ENCODE assay signal across 17 cellular contexts in the genomic region with DNA sequence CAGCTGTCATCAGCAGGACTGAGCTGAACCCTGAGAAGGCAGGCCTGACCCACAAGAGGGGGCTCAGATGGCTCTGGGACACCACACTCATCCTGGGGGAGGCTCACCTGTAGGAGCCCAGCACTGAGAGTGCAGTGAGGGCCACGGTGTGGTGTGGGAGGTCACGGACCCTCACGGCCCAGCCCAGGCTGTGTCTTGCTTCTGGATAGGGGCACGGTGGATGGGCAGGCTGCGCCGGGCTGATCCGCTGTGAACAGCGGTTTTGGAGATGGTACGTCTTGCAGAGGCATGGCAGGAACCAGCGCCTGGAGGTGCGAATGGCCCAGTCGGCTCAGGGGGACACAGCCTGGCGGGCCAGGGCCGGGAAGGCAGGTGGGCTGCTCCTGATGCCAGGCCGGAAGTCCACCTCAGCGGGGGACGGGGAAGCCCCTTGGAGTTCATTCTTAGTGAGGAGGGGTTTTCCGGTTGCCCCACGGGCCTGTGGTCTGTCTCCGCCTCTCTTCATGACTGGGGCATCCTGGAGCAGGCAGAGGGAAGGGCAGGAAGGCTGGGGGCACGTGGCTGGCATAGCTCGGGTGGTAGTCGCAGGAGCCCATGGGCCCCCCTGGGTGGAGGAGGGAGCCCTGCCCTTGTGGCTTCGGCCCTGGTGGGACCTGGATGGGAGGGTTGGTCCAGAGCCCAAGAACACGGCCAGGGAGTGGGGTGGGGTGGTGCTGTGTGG.
A peak's percentile ranks its signal among the peaks of the same experiment; 100 is the strongest.
DNase-seq lines count a peak whose midpoint lies in the region; ATAC-seq, FAIRE-seq and TF ChIP-seq lines count a peak whose summit lies in the region.
"Had no signal": no experiment of that assay in that cellular context is flagged by ENCODE, and none has a peak within 500 bp of the region (broad histone marks: within the 10 kb centered on the region; RNA-seq: fewer than 3 reads in every experiment).

No MANE protein-coding gene starts in this region.

- H3K4me1 Mint-ChIP-seq in neural crest cell, result no peaks in the 10 kb centered on the region
- no peaks in the 10 kb centered on the region for H3K4me1 Mint-ChIP-seq in activated CD4-positive, alpha-beta T cell treated with anti-CD3 and anti-CD28 coated beads, Interleukin-2, amount 10 ng/mL, durations not matched to agents 7 days and 5 days
- H3K4me1 Mint-ChIP-seq: CD14-positive monocyte had no signal

- no TSS peak for BruUV-seq in A673 (replicated peaks; lab: Mats Ljungman, UMichigan)

- no peak for TF ChIP-seq CTCF in BE2C (IDR thresholded peaks at IDR 0.05; ENCODE audit: low read depth, low read length)
- TF ChIP-seq CTCF in neural crest cell (conservative IDR thresholded peaks at IDR 0.05), result no peak
- no peak for TF ChIP-seq CTCF in A673 (conservative IDR thresholded peaks at IDR 0.05; ENCODE audit: low read depth, low read length)

- peak; percentile 5 for DNase-seq in BE2C
- no peak for DNase-seq in HTR-8/SVneo (ENCODE audit: insufficient read length, low spot score)
- DNase-seq in neural crest cell (ENCODE audit: low read depth, low spot score), result no peak
- DNase-seq in urothelium cell line (ENCODE audit: low spot score), result no peak
- no peak for DNase-seq in A673 (ENCODE audit: low spot score)
- no peak for DNase-seq in activated CD4-positive, alpha-beta T cell treated with anti-CD3 and anti-CD28 coated beads, Interleukin-2, amount 10 ng/mL, durations not matched to agents 7 days and 5 days
- DNase-seq: CD8-positive, alpha-beta T cell; COR-L47; DND-41; GDM1; HCEC 1CT; HFFc6; IMR-90 had no signal

- H3K9me3 ChIP-seq in BE2C (no peaks in the 10 kb centered on the region), A673 (ENCODE audit: low read depth, low read length, poor library complexity, severe bottlenecking) (no peaks in the 10 kb centered on the region)

- H3K4me3 ChIP-seq in BE2C (ENCODE audit: low read depth, low read length) (no peak overlapping the region), A673 (ENCODE audit: low read depth, low read length, poor library complexity, severe bottlenecking) (no peak overlapping the region)

- H3K27me3 ChIP-seq in BE2C, result peaks cover 74% of the 10 kb centered on the region
- no peaks in the 10 kb centered on the region for H3K27me3 ChIP-seq in A673 (replicated peaks; ENCODE audit: insufficient read depth, low read depth, low read length, poor library complexity)

- H3K4me3 Mint-ChIP-seq in neural crest cell, result no peak overlapping the region
- no peak overlapping the region for H3K4me3 Mint-ChIP-seq in activated CD4-positive, alpha-beta T cell treated with anti-CD3 and anti-CD28 coated beads, Interleukin-2, amount 10 ng/mL, durations not matched to agents 7 days and 5 days
- H3K4me3 Mint-ChIP-seq: CD14-positive monocyte; CD8-positive, alpha-beta T cell; HFFc6 had no signal

- POLR2A ChIA-PET in A673 (lab: Charles Lee; ENCODE audit: low non-redundant PET), result interaction anchor here (0.6 kb wide), 1 partner anchor 1175 kb away, joined by 6 read pairs; no protein-coding TSS in a partner anchor
- POLR2A ChIA-PET in activated CD4-positive, alpha-beta T cell treated with anti-CD3 and anti-CD28 coated beads, Interleukin-2, amount 10 ng/mL, durations not matched to agents 7 days and 5 days (lab: Charles Lee), result no interaction called here

- ATAC-seq in GM21423 (IDR thresholded peaks at IDR 0.05; ENCODE audit: unreplicated experiment), result no peak
- ATAC-seq: CD8-positive, alpha-beta T cell had no signal

- H3K4me1 ChIP-seq in BE2C (no peaks in the 10 kb centered on the region), A673 (ENCODE audit: insufficient read depth, low read length, poor library complexity, severe bottlenecking) (no peaks in the 10 kb centered on the region)

- H3K36me3 ChIP-seq in BE2C (no peaks in the 10 kb centered on the region), A673 (ENCODE audit: insufficient read depth, low read length, poor library complexity, severe bottlenecking) (no peaks in the 10 kb centered on the region)

- H3K27ac Mint-ChIP-seq in neural crest cell (ENCODE audit: unreplicated experiment), result peak overlapping the region; percentile 75
- no peak overlapping the region for H3K27ac Mint-ChIP-seq in activated CD4-positive, alpha-beta T cell treated with anti-CD3 and anti-CD28 coated beads, Interleukin-2, amount 10 ng/mL, durations not matched to agents 7 days and 5 days
- H3K27ac Mint-ChIP-seq: CD14-positive monocyte; CD8-positive, alpha-beta T cell; HFFc6 had no signal

- FAIRE-seq in HTR-8/SVneo (lab: Jason Lieb, UNC), result peak; percentile 65
- FAIRE-seq in urothelium cell line (lab: Jason Lieb, UNC), result peak; percentile 53
- FAIRE-seq: A204.1, GM12892 had no signal

- intact Hi-C loops in A673 (cut with micrococcal nuclease; ENCODE audit: unreplicated experiment), result no loop called here

- peaks cover 8% of the 10 kb centered on the region for H3K27me3 Mint-ChIP-seq in neural crest cell (ENCODE audit: low read depth)
- H3K27me3 Mint-ChIP-seq in activated CD4-positive, alpha-beta T cell treated with anti-CD3 and anti-CD28 coated beads, Interleukin-2, amount 10 ng/mL, durations not matched to agents 7 days and 5 days, result no peaks in the 10 kb centered on the region

- CTCF ChIA-PET in A673 (lab: Charles Lee), result no interaction called here
- CTCF ChIA-PET in activated CD4-positive, alpha-beta T cell treated with anti-CD3 and anti-CD28 coated beads, Interleukin-2, amount 10 ng/mL, durations not matched to agents 7 days and 5 days (lab: Charles Lee), result no interaction called here

- no peak overlapping the region for H3K27ac ChIP-seq in A673 (ENCODE audit: low read depth, low read length, poor library complexity, severe bottlenecking)

- no peaks in the 10 kb centered on the region for H3K9me3 Mint-ChIP-seq in neural crest cell
- H3K9me3 Mint-ChIP-seq in activated CD4-positive, alpha-beta T cell treated with anti-CD3 and anti-CD28 coated beads, Interleukin-2, amount 10 ng/mL, durations not matched to agents 7 days and 5 days, result no peaks in the 10 kb centered on the region
- H3K9me3 Mint-ChIP-seq: CD8-positive, alpha-beta T cell; HFFc6 had no signal

- H3K36me3 Mint-ChIP-seq in neural crest cell (ENCODE audit: low read depth), result no peaks in the 10 kb centered on the region
- H3K36me3 Mint-ChIP-seq in activated CD4-positive, alpha-beta T cell treated with anti-CD3 and anti-CD28 coated beads, Interleukin-2, amount 10 ng/mL, durations not matched to agents 7 days and 5 days (ENCODE audit: low read depth), result no peaks in the 10 kb centered on the region
- H3K36me3 Mint-ChIP-seq: CD14-positive monocyte; CD8-positive, alpha-beta T cell had no signal
